Comparison of ENCODE assay signal across 8 cellular contexts in the genomic region with DNA sequence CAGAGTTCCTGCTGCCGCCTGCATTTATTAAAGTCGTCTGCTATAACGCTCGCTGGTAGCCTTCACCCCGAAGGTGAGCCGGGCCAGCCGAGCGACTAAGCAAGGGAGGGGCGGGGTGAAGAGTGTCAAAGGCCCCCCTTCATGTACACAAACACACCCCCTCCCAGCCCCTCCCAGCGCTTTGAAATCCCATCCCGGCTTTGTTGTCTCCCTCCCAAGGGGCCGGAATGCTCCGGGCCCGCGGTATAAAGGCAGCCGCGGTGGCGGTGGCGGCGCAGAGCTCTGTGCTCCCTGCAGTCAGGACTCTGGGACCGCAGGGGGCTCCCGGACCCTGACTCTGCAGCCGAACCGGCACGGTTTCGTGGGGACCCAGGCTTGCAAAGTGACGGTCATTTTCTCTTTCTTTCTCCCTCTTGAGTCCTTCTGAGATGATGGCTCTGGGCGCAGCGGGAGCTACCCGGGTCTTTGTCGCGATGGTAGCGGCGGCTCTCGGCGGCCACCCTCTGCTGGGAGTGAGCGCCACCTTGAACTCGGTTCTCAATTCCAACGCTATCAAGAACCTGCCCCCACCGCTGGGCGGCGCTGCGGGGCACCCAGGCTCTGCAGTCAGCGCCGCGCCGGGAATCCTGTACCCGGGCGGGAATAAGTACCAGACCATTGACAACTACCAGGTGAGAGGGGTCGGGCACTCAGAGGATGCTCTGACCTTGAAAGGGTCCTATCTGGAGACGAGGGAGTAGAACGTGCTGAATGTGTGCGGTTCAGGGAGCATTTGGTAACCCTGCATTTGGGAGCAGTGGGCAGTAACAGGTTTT. TPM values are rescaled to one million over a fixed set of nuclear protein-coding genes. Genes with fewer than 3 reads are reported as not detected.
DNase-seq lines count a peak whose midpoint lies in the region; ATAC-seq and TF ChIP-seq lines count a peak whose summit lies in the region.

A gene with protein sequence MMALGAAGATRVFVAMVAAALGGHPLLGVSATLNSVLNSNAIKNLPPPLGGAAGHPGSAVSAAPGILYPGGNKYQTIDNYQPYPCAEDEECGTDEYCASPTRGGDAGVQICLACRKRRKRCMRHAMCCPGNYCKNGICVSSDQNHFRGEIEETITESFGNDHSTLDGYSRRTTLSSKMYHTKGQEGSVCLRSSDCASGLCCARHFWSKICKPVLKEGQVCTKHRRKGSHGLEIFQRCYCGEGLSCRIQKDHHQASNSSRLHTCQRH (plus strand): TSS at position 275 of the 815 bp plus-strand sequence. CDS start 154 bp downstream, at position 429.

- no peaks in the 10 kb centered on the region for H3K9me3 ChIP-seq in HCT116 (ENCODE audit: control insufficient read depth in 1 of 2, insufficient read depth in 1 of 2, low read depth in 1 of 2, low read length in 2 of 2)

- no peaks in the 10 kb centered on the region for H3K9me2 ChIP-seq in HCT116 (ENCODE audit: insufficient read depth)

- H3K27ac ChIP-seq in HCT116 (ENCODE audit: low read depth, low read length) (peak within 1 kb of the TSS; percentile 96), RWPE1 (peak within 1 kb of the TSS; percentile 87)

- DNase-seq in EH (ENCODE audit: low read depth): peak; percentile 85
- peak; percentile 86 for DNase-seq in HCT116 (ENCODE audit: low read depth, low spot score)
- DNase-seq in RWPE1 (ENCODE audit: low spot score): peak; percentile 81
- DNase-seq in cortex of kidney (lab: John Stamatoyannopoulos, UW): peak; percentile 13
- DNase-seq in left colon: peak; percentile 54 to 77
- peak; percentile 14 for DNase-seq in stimulated activated CD8-positive, alpha-beta memory T cell treated with anti-CD3 and anti-CD28 coated beads, Interleukin-2, amount 100 ng/mL, for 48 hours (ENCODE audit: low read depth in 2 of 2)
- DNase-seq in NCI-H1694 treated with DMSO at 0.1 percent for 48 hours (lab: John Stamatoyannopoulos, UW): no peak

- H3K36me3 ChIP-seq in HCT116 (ENCODE audit: control insufficient read depth in 1 of 2, insufficient read depth in 2 of 2, low read length in 2 of 2): peaks cover 0 to 21% of the 10 kb centered on the region in 2 experiments; a peak in 2 of 4 replicates

- ATAC-seq in HCT116 (peak; percentile 75), left colon (peak; percentile 92), HG02870 (IDR thresholded peaks at IDR 0.05; ENCODE audit: unreplicated experiment) (no peak)

- peak within 1 kb of the TSS; percentile 36 for H2AFZ ChIP-seq in HCT116 (ENCODE audit: low read depth, low read length, poor library complexity, severe bottlenecking)

- peak; percentile 100 for TF ChIP-seq POLR2A in HCT116 (IDR thresholded peaks at IDR 0.05; ENCODE audit: borderline replicate concordance, extremely low read depth, insufficient read depth, insufficient read length)

- intact Hi-C loops in HCT116 (cut with micrococcal nuclease) (loop anchor here (1.0 kb wide), 1 partner anchor 175 kb away; no protein-coding TSS in a partner anchor), left colon (cut with DNase I, micrococcal nuclease) (no loop called here)

- no peaks in the 10 kb centered on the region for H3K27me3 ChIP-seq in HCT116 (ENCODE audit: insufficient read depth, low read length)

- no TSS peak for BruUV-seq in HCT116 (replicated peaks; lab: Mats Ljungman, UMichigan)

- CTCF ChIA-PET in HCT116 (lab: Charles Lee): interaction anchor here (0.6 to 3.9 kb wide), 8 partner anchors 9 to 253 kb away, joined by 3 to 36 read pairs (median 4); no protein-coding TSS in a partner anchor
- CTCF ChIA-PET in RWPE1 (lab: Yijun Ruan, JAX): interaction anchor here (0.6 to 1.8 kb wide), 15 partner anchors 13 to 813 kb away, joined by 3 to 7 read pairs (median 3); no protein-coding TSS in a partner anchor

- peak within 1 kb of the TSS; percentile 78 to 93 for H3K4me3 ChIP-seq in HCT116 (replicated peaks in 1 of 2; ENCODE audit: low read depth in 1 of 2, low read length in 2 of 2)

- peak; percentile 69 for TF ChIP-seq RAD21 in HCT116 (IDR thresholded peaks at IDR 0.05; ENCODE audit: low read depth)

- peak within 1 kb of the TSS; percentile 99 for H3K4me2 ChIP-seq in HCT116 (ENCODE audit: low read length)

- TF ChIP-seq CTCF in HCT116 (IDR thresholded peaks at IDR 0.05 in 2 of 3, conservative IDR thresholded peaks at IDR 0.05 in 1 of 3; ENCODE audit: borderline replicate concordance in 1 of 3, insufficient read depth in 1 of 3, low read depth in 2 of 3, low read length in 2 of 3) (peak; percentile 79 to 95 (median 87)), RWPE1 (conservative IDR thresholded peaks at IDR 0.05; ENCODE audit: low read depth) (peak; percentile 91)

- H3K79me2 ChIP-seq in HCT116 (ENCODE audit: insufficient read depth, low read length): peaks cover 38% of the 10 kb centered on the region

- RAD21 ChIA-PET in HCT116 (lab: Charles Lee; ENCODE audit: low non-redundant PET in 1 of 2, low total read pairs in 2 of 2, uncharacterized antibody in 2 of 2, unreplicated experiment in 2 of 2): interaction anchor here (0.9 to 1.0 kb wide), 3 partner anchors 138 to 174 kb away, joined by 3 read pairs; no protein-coding TSS in a partner anchor

- peak within 1 kb of the TSS; percentile 84 for H3K9ac ChIP-seq in HCT116 (ENCODE audit: low read length)

- peaks cover 50 to 74% of the 10 kb centered on the region in 2 experiments for H3K4me1 ChIP-seq in HCT116 (ENCODE audit: control insufficient read depth in 1 of 2, insufficient read depth in 2 of 2, low read length in 2 of 2)

- H4K20me1 ChIP-seq in HCT116 (ENCODE audit: insufficient read depth): no peaks in the 10 kb centered on the region; the same call in 1 of the 2 replicates

- POLR2A ChIA-PET in HCT116 (lab: Charles Lee): interaction anchor here (0.6 to 3.6 kb wide), 17 partner anchors 12 to 283 kb away, joined by 3 to 33 read pairs (median 5); no protein-coding TSS in a partner anchor
- POLR2A ChIA-PET in RWPE1 (lab: Yijun Ruan, JAX; ENCODE audit: low non-redundant PET): interaction anchor here (0.6 kb wide), 1 partner anchor 130 kb away, joined by 3 read pairs; no protein-coding TSS in a partner anchor

TF ChIP-seq in HCT116, 20 proteins besides CTCF, POLR2A, EP300 and RAD21:
- TF ChIP-seq TCF7L2 (IDR thresholded peaks at IDR 0.05; ENCODE audit: borderline replicate concordance, extremely low read depth, insufficient read depth, insufficient read length): peak; percentile 100
- TF ChIP-seq EGR1 (IDR thresholded peaks at IDR 0.05; ENCODE audit: low read depth): 0 out of 2 replicates have a peak, but pooled peaks have one; percentile 28
- no peak for TF ChIP-seq EZH2 (IDR thresholded peaks at IDR 0.05)
- TF ChIP-seq CBX3 (IDR thresholded peaks at IDR 0.05; ENCODE audit: low read depth): 0 out of 2 replicates have a peak, but pooled peaks have one; percentile 48
- TF ChIP-seq, protein P1, sequence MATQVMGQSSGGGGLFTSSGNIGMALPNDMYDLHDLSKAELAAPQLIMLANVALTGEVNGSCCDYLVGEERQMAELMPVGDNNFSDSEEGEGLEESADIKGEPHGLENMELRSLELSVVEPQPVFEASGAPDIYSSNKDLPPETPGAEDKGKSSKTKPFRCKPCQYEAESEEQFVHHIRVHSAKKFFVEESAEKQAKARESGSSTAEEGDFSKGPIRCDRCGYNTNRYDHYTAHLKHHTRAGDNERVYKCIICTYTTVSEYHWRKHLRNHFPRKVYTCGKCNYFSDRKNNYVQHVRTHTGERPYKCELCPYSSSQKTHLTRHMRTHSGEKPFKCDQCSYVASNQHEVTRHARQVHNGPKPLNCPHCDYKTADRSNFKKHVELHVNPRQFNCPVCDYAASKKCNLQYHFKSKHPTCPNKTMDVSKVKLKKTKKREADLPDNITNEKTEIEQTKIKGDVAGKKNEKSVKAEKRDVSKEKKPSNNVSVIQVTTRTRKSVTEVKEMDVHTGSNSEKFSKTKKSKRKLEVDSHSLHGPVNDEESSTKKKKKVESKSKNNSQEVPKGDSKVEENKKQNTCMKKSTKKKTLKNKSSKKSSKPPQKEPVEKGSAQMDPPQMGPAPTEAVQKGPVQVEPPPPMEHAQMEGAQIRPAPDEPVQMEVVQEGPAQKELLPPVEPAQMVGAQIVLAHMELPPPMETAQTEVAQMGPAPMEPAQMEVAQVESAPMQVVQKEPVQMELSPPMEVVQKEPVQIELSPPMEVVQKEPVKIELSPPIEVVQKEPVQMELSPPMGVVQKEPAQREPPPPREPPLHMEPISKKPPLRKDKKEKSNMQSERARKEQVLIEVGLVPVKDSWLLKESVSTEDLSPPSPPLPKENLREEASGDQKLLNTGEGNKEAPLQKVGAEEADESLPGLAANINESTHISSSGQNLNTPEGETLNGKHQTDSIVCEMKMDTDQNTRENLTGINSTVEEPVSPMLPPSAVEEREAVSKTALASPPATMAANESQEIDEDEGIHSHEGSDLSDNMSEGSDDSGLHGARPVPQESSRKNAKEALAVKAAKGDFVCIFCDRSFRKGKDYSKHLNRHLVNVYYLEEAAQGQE (IDR thresholded peaks at IDR 0.05; ENCODE audit: low read depth): no peak
- no peak for TF ChIP-seq ELF1 (IDR thresholded peaks at IDR 0.05; ENCODE audit: borderline replicate concordance, low read depth)
- TF ChIP-seq SIN3A (IDR thresholded peaks at IDR 0.05; ENCODE audit: low read depth): peak; percentile 73
- TF ChIP-seq, protein P2, sequence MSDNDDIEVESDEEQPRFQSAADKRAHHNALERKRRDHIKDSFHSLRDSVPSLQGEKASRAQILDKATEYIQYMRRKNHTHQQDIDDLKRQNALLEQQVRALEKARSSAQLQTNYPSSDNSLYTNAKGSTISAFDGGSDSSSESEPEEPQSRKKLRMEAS (IDR thresholded peaks at IDR 0.05): no peak; the same call in 1 of the 2 replicates
- TF ChIP-seq YY1 (IDR thresholded peaks at IDR 0.05; ENCODE audit: extremely low read depth, insufficient replicate concordance, low read depth, low read length): peak; percentile 78
- peak; percentile 85 for TF ChIP-seq POLR2AphosphoS5 (IDR thresholded peaks at IDR 0.05; ENCODE audit: low read depth, low read length)
- TF ChIP-seq, protein P3, sequence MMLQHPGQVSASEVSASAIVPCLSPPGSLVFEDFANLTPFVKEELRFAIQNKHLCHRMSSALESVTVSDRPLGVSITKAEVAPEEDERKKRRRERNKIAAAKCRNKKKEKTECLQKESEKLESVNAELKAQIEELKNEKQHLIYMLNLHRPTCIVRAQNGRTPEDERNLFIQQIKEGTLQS (IDR thresholded peaks at IDR 0.05): no peak
- TF ChIP-seq SP1 (IDR thresholded peaks at IDR 0.05; ENCODE audit: low read depth): peak; percentile 83
- TF ChIP-seq JUND (IDR thresholded peaks at IDR 0.05): no peak
- no peak for TF ChIP-seq SRF (IDR thresholded peaks at IDR 0.05; ENCODE audit: low read depth)
- no peak for TF ChIP-seq ZNF274 (IDR thresholded peaks at IDR 0.05; ENCODE audit: low read depth, low read length)

RNA-seq across cellular contexts. Expression of the gene that starts here (rescaled TPM):
- total RNA-seq in HCT116 (2021; ENCODE audit: unreplicated experiment) (315 TPM), left colon (1 to 10 TPM in 1 of 2 donors, not detected in 1; 3.2 TPM)
- polyA plus RNA-seq in HCT116 (2012): 70.9 and 147 TPM in 2 replicates

Comparison
In these comparisons a context has a peak if more than half of its experiments do, and no peak if none do; other contexts are left out.
1. RNA of the gene that starts here (total RNA-seq): 315 TPM in HCT116 (single experiment); 3.2 TPM in left colon; every median in the first group is over 10 times any median in the second.